ENCODE assay signal across 10 cellular contexts in genomic region chr5:59218424-59219045, GRCh38.
A peak's percentile ranks its signal among the peaks of the same experiment; 100 is the strongest.
DNase-seq lines count a peak whose midpoint lies in the region; ATAC-seq, FAIRE-seq and TF ChIP-seq lines count a peak whose summit lies in the region.
"Had no signal": no experiment of that assay in that cellular context is flagged by ENCODE, and none has a peak within 500 bp of the region (broad histone marks: within the 10 kb centered on the region; RNA-seq: fewer than 3 reads in every experiment).

No MANE protein-coding gene starts in this region.

- H3K9me3 ChIP-seq in WERI-Rb-1 (ENCODE audit: severe bottlenecking): no peaks in the 10 kb centered on the region

- peak; percentile 11 for TF ChIP-seq CTCF in GM06990 (IDR thresholded peaks at IDR 0.05; ENCODE audit: insufficient read depth, low read length, poor library complexity, severe bottlenecking)
- TF ChIP-seq CTCF in WERI-Rb-1 (IDR thresholded peaks at IDR 0.05; ENCODE audit: low read depth, low read length): no peak

- DNase-seq in A172 (ENCODE audit: low spot score): peak; percentile 26
- no peak for DNase-seq in GM06990 (ENCODE audit: extremely low read depth, insufficient read length)
- DNase-seq in RCC 7860 (ENCODE audit: low spot score): peak; percentile 6
- DNase-seq in germinal center (ENCODE audit: low spot score): peak; percentile 6
- no peak for DNase-seq in NCI-H2081 treated with DMSO at 0.1 percent for 48 hours (lab: John Stamatoyannopoulos, UW)
- no peak for DNase-seq in activated CD4-positive, CD25-positive, alpha-beta regulatory T cell (lab: John Stamatoyannopoulos, UW)
- no peak for DNase-seq in WERI-Rb-1
- DNase-seq: aorta had no signal

- peak; percentile 43 for FAIRE-seq in RCC 7860 (lab: Jason Lieb, UNC)

- ATAC-seq in GM19035 (IDR thresholded peaks at IDR 0.05; ENCODE audit: unreplicated experiment): no peak

- no peaks in the 10 kb centered on the region for H3K36me3 ChIP-seq in GM06990 (ENCODE audit: control insufficient read depth, insufficient read depth, low read length)
- H3K36me3 ChIP-seq in WERI-Rb-1: no peaks in the 10 kb centered on the region

- no peak overlapping the region for H3K27ac ChIP-seq in WERI-Rb-1

- H3K4me3 ChIP-seq in GM06990 (replicated peaks; ENCODE audit: low read depth, low read length): no peak overlapping the region
- H3K4me3 ChIP-seq in WERI-Rb-1 (ENCODE audit: low read depth, low read length): no peak overlapping the region
- H3K4me3 ChIP-seq: lung had no signal

- H3K27me3 ChIP-seq in GM06990 (replicated peaks; ENCODE audit: control insufficient read depth, insufficient read depth, low read length) (no peaks in the 10 kb centered on the region; the same call in 1 of the 2 replicates), WERI-Rb-1 (ENCODE audit: insufficient read depth, low read depth, severe bottlenecking) (no peaks in the 10 kb centered on the region)

Comparison
In these comparisons a context has a peak if more than half of its experiments do, and no peak if none do; other contexts are left out.
1. DNase-seq: peak in A172 (single experiment), RCC 7860 (single experiment) and germinal center (single experiment); none in GM06990 (single experiment), NCI-H2081 treated with DMSO at 0.1 percent for 48 hours (single experiment), activated CD4-positive, CD25-positive, alpha-beta regulatory T cell (0 of 4) and WERI-Rb-1 (single experiment).